Comparison of ENCODE assay signal across 1 cellular context in the genomic region with DNA sequence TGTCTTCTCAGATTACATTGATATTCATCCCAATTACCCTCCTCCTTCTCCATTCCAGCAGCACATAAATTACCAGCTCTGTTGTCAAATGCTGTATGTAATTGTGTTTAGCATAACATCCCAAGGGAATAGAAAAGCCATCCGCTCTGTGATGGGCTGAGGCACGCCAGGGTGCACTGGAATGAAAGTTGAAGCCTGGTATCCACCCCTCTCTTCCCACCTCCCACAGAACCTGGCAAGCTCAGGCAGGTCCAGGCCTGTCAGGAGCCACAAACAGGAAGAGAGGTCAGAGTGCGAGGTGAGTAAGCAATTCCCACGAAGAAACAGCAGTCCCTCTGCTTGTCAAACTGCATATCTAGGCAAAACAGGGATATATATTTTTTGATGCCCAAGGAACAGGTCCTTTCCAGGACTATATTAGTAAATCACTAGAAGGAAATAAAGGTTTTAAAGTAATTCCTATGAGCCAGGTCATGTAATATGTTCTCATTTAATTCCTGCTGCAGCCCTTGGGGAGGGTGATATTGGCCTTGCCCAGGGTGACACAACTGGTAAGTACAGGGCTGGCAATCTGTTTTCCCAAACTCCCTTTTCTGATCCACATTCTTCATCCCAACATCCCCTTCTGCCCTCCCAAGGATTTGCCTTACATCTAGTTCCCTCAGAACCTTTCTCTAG.
TF ChIP-seq lines count a peak whose summit lies in the region.

No MANE protein-coding gene starts in this region.

TF ChIP-seq in GM23338, 12 proteins besides CTCF, POLR2A, EP300 and RAD21:
- TF ChIP-seq REST (IDR thresholded peaks at IDR 0.05; ENCODE audit: unreplicated experiment) = no peak
- TF ChIP-seq EZH2 (IDR thresholded peaks at IDR 0.05; ENCODE audit: low read depth, unreplicated experiment) = no peak
- no peak for TF ChIP-seq NANOG (IDR thresholded peaks at IDR 0.05; ENCODE audit: borderline replicate concordance)
- no peak for TF ChIP-seq CREB1 (CRISPR knock-in tag; IDR thresholded peaks at IDR 0.05; ENCODE audit: low read depth)
